ENCODE assay signal across 20 cellular contexts in the genomic region with DNA sequence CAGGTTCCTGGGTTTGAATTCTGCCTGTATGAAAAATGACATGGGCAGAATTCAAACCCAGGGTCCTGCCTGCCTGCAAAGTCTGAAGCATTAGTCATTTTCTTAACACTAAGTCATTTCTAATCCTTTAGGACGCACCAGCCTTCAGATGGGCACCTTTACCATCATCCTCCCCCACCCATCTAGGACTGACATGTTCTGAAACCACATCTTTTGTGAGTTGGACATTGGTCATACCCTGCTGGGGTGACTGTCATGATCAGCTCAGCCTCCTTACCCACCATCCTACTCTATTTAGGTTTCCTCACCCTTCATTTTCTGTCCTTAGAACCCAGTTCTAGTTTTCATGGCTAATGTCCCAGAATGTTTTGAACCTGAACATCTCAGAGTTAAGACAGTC.
"Had no signal": no experiment of that assay in that cellular context is flagged by ENCODE, and none has a peak within 500 bp of the region (broad histone marks: within the 10 kb centered on the region; RNA-seq: fewer than 3 reads in every experiment).

No MANE protein-coding gene starts in this region.

- ATAC-seq: activated CD8-positive, alpha-beta memory T cell treated with anti-CD3 and anti-CD28 coated beads, Interleukin-2, amount 10 ng/mL, durations not matched to agents 7 days and 5 days; heart right ventricle; left ventricle myocardium superior; mucosa of descending colon; stimulated activated naive B cell treated with anti-CD40 and anti-IgM and Interleukin-4, amounts not matched to agents 10 μg/mL and 1 μg/mL and 100 μg/mL, for 72 hours; WTC11 had no signal

- H3K4me3 Mint-ChIP-seq: activated CD8-positive, alpha-beta memory T cell treated with anti-CD3 and anti-CD28 coated beads, Interleukin-2, amount 10 ng/mL, durations not matched to agents 7 days and 5 days; memory B cell; naive B cell; neural progenitor cell; stimulated activated naive B cell treated with anti-CD40 and anti-IgM and Interleukin-4, amounts not matched to agents 10 μg/mL and 1 μg/mL and 100 μg/mL, for 72 hours; T-helper 2 cell treated with Interferon-gamma antibody and Interleukin-4, amounts not matched to agents 5 μg/mL and 100 μg/mL, for 36 hours; WTC11 had no signal

- H3K9me3 Mint-ChIP-seq: memory B cell; naive B cell; neural progenitor cell; stimulated activated naive B cell treated with anti-CD40 and anti-IgM and Interleukin-4, amounts not matched to agents 10 μg/mL and 1 μg/mL and 100 μg/mL, for 72 hours; T-helper 2 cell treated with Interferon-gamma antibody and Interleukin-4, amounts not matched to agents 5 μg/mL and 100 μg/mL, for 36 hours had no signal

- H3K9me3 ChIP-seq: esophagus muscularis mucosa, heart right ventricle, mucosa of descending colon, tibial nerve had no signal

- H2AFZ ChIP-seq: neural progenitor cell had no signal

- H3K9ac ChIP-seq: neural progenitor cell had no signal

- H3K27ac Mint-ChIP-seq: activated CD8-positive, alpha-beta memory T cell treated with anti-CD3 and anti-CD28 coated beads, Interleukin-2, amount 10 ng/mL, durations not matched to agents 7 days and 5 days; memory B cell; neural progenitor cell; progenitor cell of endocrine pancreas; stimulated activated naive B cell treated with anti-CD40 and anti-IgM and Interleukin-4, amounts not matched to agents 10 μg/mL and 1 μg/mL and 100 μg/mL, for 72 hours; T-helper 2 cell treated with Interferon-gamma antibody and Interleukin-4, amounts not matched to agents 5 μg/mL and 100 μg/mL, for 36 hours; WTC11 had no signal

- H3K4me3 ChIP-seq: esophagus muscularis mucosa, heart right ventricle, mucosa of descending colon, neural progenitor cell, SK-N-MC, tibial nerve had no signal

- H3K27me3 ChIP-seq: brain microvascular endothelial cell, esophagus muscularis mucosa, heart right ventricle, neural progenitor cell, tibial nerve had no signal

- H3K36me3 ChIP-seq: brain microvascular endothelial cell, esophagus muscularis mucosa, heart right ventricle, neural progenitor cell, tibial nerve had no signal

- H3K27ac ChIP-seq: brain microvascular endothelial cell, esophagus muscularis mucosa, neural progenitor cell, SK-N-MC, tibial nerve had no signal

- H3K4me2 ChIP-seq: neural progenitor cell had no signal

- H3K27me3 Mint-ChIP-seq: progenitor cell of endocrine pancreas had no signal

- DNase-seq: activated CD4-positive, alpha-beta T cell treated with anti-CD3 and anti-CD28 coated beads, Interleukin-2, amount 50 U/mL, for 1 hour; activated CD8-positive, alpha-beta memory T cell treated with anti-CD3 and anti-CD28 coated beads, Interleukin-2, amount 10 ng/mL, durations not matched to agents 7 days and 5 days; aorta; brain microvascular endothelial cell; effector CD4-positive, alpha-beta T cell; heart right ventricle; left ventricle myocardium superior; mucosa of descending colon; naive B cell; SHP77; stimulated activated CD4-positive, alpha-beta T cell treated with anti-CD3 and anti-CD28 coated beads, Interleukin-4, amount 100 ng/mL, for 24 hours; stimulated activated naive B cell treated with anti-CD40 and anti-IgM and Interleukin-4, amounts not matched to agents 10 μg/mL and 1 μg/mL and 100 μg/mL, for 72 hours had no signal

- H3K36me3 Mint-ChIP-seq: activated CD8-positive, alpha-beta memory T cell treated with anti-CD3 and anti-CD28 coated beads, Interleukin-2, amount 10 ng/mL, durations not matched to agents 7 days and 5 days; memory B cell; naive B cell; neural progenitor cell; stimulated activated naive B cell treated with anti-CD40 and anti-IgM and Interleukin-4, amounts not matched to agents 10 μg/mL and 1 μg/mL and 100 μg/mL, for 72 hours; WTC11 had no signal
